28 cellular contexts compared by ENCODE assay signal in the genomic region with DNA sequence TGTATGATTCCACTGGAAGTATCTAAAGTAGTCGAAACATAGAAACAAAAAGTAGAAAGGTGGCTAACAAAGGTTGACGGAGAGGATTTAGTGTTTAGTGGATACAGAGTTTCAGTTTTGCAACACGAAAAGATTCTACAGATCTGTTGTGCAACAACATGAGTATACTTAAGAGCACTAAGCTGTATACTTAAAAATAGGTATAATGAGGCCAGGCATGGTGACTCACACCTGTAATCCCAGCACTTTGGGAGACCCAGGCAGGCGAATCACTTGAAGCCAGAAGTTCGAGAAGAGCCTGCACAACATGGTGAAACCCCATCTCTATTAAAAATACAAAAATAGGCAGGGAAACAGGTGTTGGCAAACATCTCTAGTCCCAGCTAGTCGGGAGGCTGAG.
"Had no signal": no experiment of that assay in that cellular context is flagged by ENCODE, and none has a peak within 500 bp of the region (broad histone marks: within the 10 kb centered on the region; RNA-seq: fewer than 3 reads in every experiment).

No MANE protein-coding gene starts in this region.

- H3K4me3 Mint-ChIP-seq: memory B cell; natural killer cell; stimulated activated memory B cell treated with anti-CD40 and anti-IgM and Interleukin-4, amounts not matched to agents 10 μg/mL and 1 μg/mL and 100 μg/mL, for 72 hours had no signal

- H3K9me3 Mint-ChIP-seq: memory B cell; natural killer cell; stimulated activated memory B cell treated with anti-CD40 and anti-IgM and Interleukin-4, amounts not matched to agents 10 μg/mL and 1 μg/mL and 100 μg/mL, for 72 hours had no signal

- H3K4me1 ChIP-seq: esophagus muscularis mucosa, foreskin keratinocyte, gastroesophageal sphincter, heart left ventricle, lower lobe of right lung, psoas muscle, spleen, tibial nerve, upper lobe of left lung had no signal

- H3K27me3 ChIP-seq: esophagus muscularis mucosa, foreskin keratinocyte, gastroesophageal sphincter, heart left ventricle, hepatocyte, ovary, spleen, tibial nerve, upper lobe of left lung had no signal

- H3K27ac Mint-ChIP-seq: memory B cell; natural killer cell; stimulated activated memory B cell treated with anti-CD40 and anti-IgM and Interleukin-4, amounts not matched to agents 10 μg/mL and 1 μg/mL and 100 μg/mL, for 72 hours had no signal

- H3K4me1 Mint-ChIP-seq: memory B cell; natural killer cell; stimulated activated memory B cell treated with anti-CD40 and anti-IgM and Interleukin-4, amounts not matched to agents 10 μg/mL and 1 μg/mL and 100 μg/mL, for 72 hours had no signal

- ATAC-seq: foreskin keratinocyte; gastroesophageal sphincter; heart left ventricle; left colon; left ventricle myocardium superior; lower lobe of right lung; natural killer cell; psoas muscle; right cardiac atrium; stimulated activated memory B cell treated with anti-CD40 and anti-IgM and Interleukin-4, amounts not matched to agents 10 μg/mL and 1 μg/mL and 100 μg/mL, for 72 hours; stimulated activated naive CD8-positive, alpha-beta T cell treated with anti-CD3 and anti-CD28 coated beads, Interleukin-15, Interleukin-2, amounts not matched to agents 100 U/mL and 50 U/mL, for 24 hours had no signal

- H3K36me3 Mint-ChIP-seq: memory B cell; natural killer cell; stimulated activated memory B cell treated with anti-CD40 and anti-IgM and Interleukin-4, amounts not matched to agents 10 μg/mL and 1 μg/mL and 100 μg/mL, for 72 hours had no signal

- H3K27ac ChIP-seq: coronary artery, esophagus muscularis mucosa, foreskin keratinocyte, gastroesophageal sphincter, heart left ventricle, hepatocyte, lower lobe of right lung, ovary, psoas muscle, skin epidermis, spleen, thoracic aorta, tibial nerve, upper lobe of left lung had no signal

- H3K4me3 ChIP-seq: coronary artery, esophagus muscularis mucosa, gastroesophageal sphincter, heart left ventricle, hepatocyte, lower lobe of right lung, ovary, psoas muscle, skin epidermis, spleen, thoracic aorta, tibial nerve, upper lobe of left lung had no signal

- H2AFZ ChIP-seq: hepatocyte had no signal

- H3K36me3 ChIP-seq: esophagus muscularis mucosa, gastroesophageal sphincter, heart left ventricle, lower lobe of right lung, ovary, spleen, thoracic aorta, tibial nerve, upper lobe of left lung had no signal

- DNase-seq: dermis blood vessel endothelial cell; effector memory CD4-positive, alpha-beta T cell; foreskin keratinocyte; heart left ventricle; islet precursor cell; kidney glomerular epithelial cell; left colon; left ventricle myocardium superior; lower lobe of right lung; natural killer cell; occipital lobe; ovary; posterior cingulate gyrus; psoas muscle; right cardiac atrium; spleen; stimulated activated CD4-positive, alpha-beta T cell treated with anti-CD3 and anti-CD28 coated beads, Interleukin-4, amount 100 ng/mL, for 4 hours; stimulated activated naive CD8-positive, alpha-beta T cell treated with anti-CD3 and anti-CD28 coated beads, Interleukin-15, Interleukin-2, amounts not matched to agents 100 U/mL and 50 U/mL, for 24 hours had no signal

- H3K4me2 ChIP-seq: hepatocyte had no signal

- H3K27me3 Mint-ChIP-seq: memory B cell; stimulated activated memory B cell treated with anti-CD40 and anti-IgM and Interleukin-4, amounts not matched to agents 10 μg/mL and 1 μg/mL and 100 μg/mL, for 72 hours had no signal

- H3K9me3 ChIP-seq: esophagus muscularis mucosa, gastroesophageal sphincter, heart left ventricle, lower lobe of right lung, ovary, psoas muscle, spleen, thoracic aorta, tibial nerve, upper lobe of left lung had no signal
